ENCODE assay signal across 11 cellular contexts in genomic region chr6:161242779-161243693, GRCh38. TPM values are rescaled to one million over a fixed set of nuclear protein-coding genes. Genes with fewer than 3 reads are reported as not detected.
DNase-seq lines count a peak whose midpoint lies in the region; ATAC-seq, FAIRE-seq and TF ChIP-seq lines count a peak whose summit lies in the region.
"Had no signal": no experiment of that assay in that cellular context is flagged by ENCODE, and none has a peak within 500 bp of the region (broad histone marks: within the 10 kb centered on the region; RNA-seq: fewer than 3 reads in every experiment).

No MANE protein-coding gene starts in this region.

- no peaks in the 10 kb centered on the region for H3K36me3 ChIP-seq in neutrophil
- no peaks in the 10 kb centered on the region for H3K36me3 ChIP-seq in A673 (ENCODE audit: insufficient read depth, low read length, poor library complexity, severe bottlenecking)
- H3K36me3 ChIP-seq: adrenal gland, vagina had no signal

- H3K27me3 Mint-ChIP-seq in CD14-positive monocyte (ENCODE audit: low read depth in 3 of 3), result peaks cover 0 to 2% (median 0%) of the 10 kb centered on the region in 3 donors

- peak overlapping the region; percentile 67 to 96 (median 93) for H3K27ac Mint-ChIP-seq in CD14-positive monocyte

- FAIRE-seq in D721Med (lab: Jason Lieb, UNC), result no peak
- FAIRE-seq: G401.6 had no signal

- H3K36me3 Mint-ChIP-seq in CD14-positive monocyte, result peaks cover 10 to 11% of the 10 kb centered on the region in 2 donors

- ATAC-seq in GM19328 (IDR thresholded peaks at IDR 0.05; ENCODE audit: unreplicated experiment), result no peak

- DNase-seq in CD14-positive monocyte (ENCODE audit: low spot score) (peak; percentile 90), RPMI8226 (peak; percentile 25), ecto neural progenitor cell (ENCODE audit: low spot score) (peak; percentile 56), D721Med (ENCODE audit: insufficient read length, low spot score) (no peak), A673 (ENCODE audit: low spot score) (no peak), NCI-H446 treated with DMSO at 0.1 percent for 48 hours (lab: John Stamatoyannopoulos, UW) (no peak)

- no TSS peak for BruUV-seq in A673 (replicated peaks; lab: Mats Ljungman, UMichigan)

- no peak overlapping the region for H3K27ac ChIP-seq in neutrophil
- H3K27ac ChIP-seq in A673 (ENCODE audit: low read depth, low read length, poor library complexity, severe bottlenecking), result no peak overlapping the region
- H3K27ac ChIP-seq: adrenal gland, vagina had no signal

- H3K4me3 Mint-ChIP-seq in CD14-positive monocyte, result peak overlapping the region; percentile 73 to 90

- H3K4me3 ChIP-seq in neutrophil (ENCODE audit: low read depth in 1 of 2, low read length in 1 of 2) (peak overlapping the region; percentile 17 to 48), A673 (ENCODE audit: low read depth, low read length, poor library complexity, severe bottlenecking) (no peak overlapping the region)
- H3K4me3 ChIP-seq: adrenal gland, vagina had no signal

- peaks cover 21% of the 10 kb centered on the region for H3K4me1 Mint-ChIP-seq in CD14-positive monocyte

- no peak for TF ChIP-seq CTCF in CD14-positive monocyte (IDR thresholded peaks at IDR 0.05)
- TF ChIP-seq CTCF in neutrophil (IDR thresholded peaks at IDR 0.05), result no peak
- TF ChIP-seq CTCF in D721Med (IDR thresholded peaks at IDR 0.05; ENCODE audit: insufficient read depth, missing control alignments), result no peak
- TF ChIP-seq CTCF in A673 (conservative IDR thresholded peaks at IDR 0.05; ENCODE audit: low read depth, low read length), result no peak

- intact Hi-C loops in CD14-positive monocyte (cut with micrococcal nuclease), result no loop called here
- intact Hi-C loops in A673 (cut with micrococcal nuclease; ENCODE audit: unreplicated experiment), result no loop called here

- POLR2A ChIA-PET in A673 (lab: Charles Lee; ENCODE audit: low non-redundant PET), result no interaction called here

- no peaks in the 10 kb centered on the region for H3K27me3 ChIP-seq in neutrophil
- H3K27me3 ChIP-seq in A673 (replicated peaks; ENCODE audit: insufficient read depth, low read depth, low read length, poor library complexity), result no peaks in the 10 kb centered on the region
- H3K27me3 ChIP-seq: adrenal gland, vagina had no signal

- H3K9me3 ChIP-seq in neutrophil, result no peaks in the 10 kb centered on the region
- H3K9me3 ChIP-seq in A673 (ENCODE audit: low read depth, low read length, poor library complexity, severe bottlenecking), result no peaks in the 10 kb centered on the region
- H3K9me3 ChIP-seq: adrenal gland, vagina had no signal

- peaks cover 7 to 13% of the 10 kb centered on the region in 2 experiments for H3K4me1 ChIP-seq in neutrophil (ENCODE audit: control insufficient read depth in 1 of 2, insufficient read depth in 1 of 2, low read depth in 1 of 2, low read length in 1 of 2)
- H3K4me1 ChIP-seq in A673 (ENCODE audit: insufficient read depth, low read length, poor library complexity, severe bottlenecking), result peaks cover 4% of the 10 kb centered on the region
- H3K4me1 ChIP-seq: adrenal gland, vagina had no signal

- H3K9me3 Mint-ChIP-seq in CD14-positive monocyte, result peaks cover 2 to 9% (median 6%) of the 10 kb centered on the region in 7 donors

- CTCF ChIA-PET in A673 (lab: Charles Lee), result no interaction called here

RNA-seq across cellular contexts. Expression of gene AGPAT4, which starts 30.8 kb away (rescaled TPM):
- 1 to 10 TPM; 6.4 to 6.9 TPM for polyA plus RNA-seq in CD14-positive monocyte
- total RNA-seq in A673 (2021), result 10.1 and 12.4 TPM in 2 replicates

Comparison
In these comparisons a context has a peak if more than half of its experiments do, and no peak if none do; other contexts are left out.
1. DNase-seq: peak in CD14-positive monocyte (single experiment), RPMI8226 (single experiment) and ecto neural progenitor cell (single experiment); none in D721Med (single experiment), A673 (single experiment) and NCI-H446 treated with DMSO at 0.1 percent for 48 hours (single experiment).